20 cellular contexts compared by ENCODE assay signal in the genomic region with DNA sequence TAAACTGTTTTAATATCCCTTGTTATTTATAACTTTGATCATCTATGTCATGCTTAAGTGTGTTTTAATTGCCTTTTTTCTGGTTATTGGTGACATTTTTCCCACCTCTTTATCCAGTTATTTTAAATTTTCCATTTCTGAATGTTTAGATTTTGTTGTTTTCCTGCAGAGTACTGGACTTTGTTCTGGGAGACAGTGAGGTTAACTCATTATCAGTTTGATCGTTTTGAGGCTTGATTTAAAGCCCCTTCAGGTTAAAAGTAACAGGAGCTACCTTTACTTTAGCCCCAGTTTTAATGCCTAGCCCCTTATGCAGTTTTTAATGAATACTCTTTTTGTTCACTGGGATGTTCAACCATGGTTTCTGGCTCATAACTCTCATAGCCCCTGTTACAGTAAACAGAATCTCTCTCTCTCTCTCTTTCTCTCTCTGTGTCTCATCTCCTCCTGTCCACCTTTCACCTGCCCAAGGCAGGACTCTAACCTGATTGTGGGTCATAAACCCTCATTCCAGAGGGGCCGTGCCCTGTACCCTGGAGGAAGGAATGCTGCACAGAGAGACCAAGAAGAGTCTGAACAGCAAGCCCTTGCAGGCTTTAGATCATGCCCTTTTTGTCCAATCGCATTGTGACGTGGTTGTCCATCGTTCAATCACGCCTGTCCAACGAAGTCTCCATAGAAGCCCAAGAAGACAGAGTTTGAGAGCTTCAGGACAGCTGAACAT.
DNase-seq lines count a peak whose midpoint lies in the region; ATAC-seq and TF ChIP-seq lines count a peak whose summit lies in the region.
"Had no signal": no experiment of that assay in that cellular context is flagged by ENCODE, and none has a peak within 500 bp of the region (broad histone marks: within the 10 kb centered on the region; RNA-seq: fewer than 3 reads in every experiment).

No MANE protein-coding gene starts in this region.

- H4K20me1 ChIP-seq in hepatocyte (ENCODE audit: insufficient read depth, poor library complexity, severe bottlenecking): no peaks in the 10 kb centered on the region
- H4K20me1 ChIP-seq: BLaER1 had no signal

- H2BK5ac ChIP-seq in trophoblast cell (ENCODE audit: low read depth, low read length, poor library complexity): peak overlapping the region; percentile 76

- peak overlapping the region; percentile 20 for H4K8ac ChIP-seq in trophoblast cell (ENCODE audit: low read depth, low read length)

- 69% methylated on average over 7 of the region's 7 CpGs for WGBS in hepatocyte (ENCODE audit: low lambda C conversion rate, missing lambda C conversion rate)
- no CpG with 5 or more reads among the region's 7 CpGs for WGBS in trophoblast cell (ENCODE audit: extremely low coverage, insufficient coverage, insufficient read length)
- 79 to 81% methylated on average over 7 of the region's 7 CpGs for WGBS in tibial nerve, 2 donors

- peak overlapping the region; percentile 72 for H3K27ac ChIP-seq in hepatocyte
- peak overlapping the region; percentile 69 for H3K27ac ChIP-seq in trophoblast cell (ENCODE audit: low read depth, low read length)
- H3K27ac ChIP-seq in tibial nerve: no peak overlapping the region
- H3K27ac ChIP-seq: BLaER1 had no signal

- peak overlapping the region; percentile 9 for H3K4ac ChIP-seq in trophoblast cell (ENCODE audit: low read depth, low read length)

- ATAC-seq in GM19455 (IDR thresholded peaks at IDR 0.05; ENCODE audit: unreplicated experiment) (no peak), GM21367 (IDR thresholded peaks at IDR 0.05; ENCODE audit: unreplicated experiment) (no peak)
- ATAC-seq: HCT116 had no signal

- no TSS peak for BruUV-seq in Caco-2 (replicated peaks; lab: Mats Ljungman, UMichigan)

- H3K4me3 Mint-ChIP-seq in Caco-2 (ENCODE audit: unreplicated experiment): peak overlapping the region; percentile 49
- H3K4me3 Mint-ChIP-seq in type B pancreatic cell: no peak overlapping the region
- H3K4me3 Mint-ChIP-seq: CD14-positive monocyte; CD4-positive, alpha-beta memory T cell; HFFc6 had no signal

- H3K14ac ChIP-seq in trophoblast cell (ENCODE audit: low read length): peak overlapping the region; percentile 8

- H2BK120ac ChIP-seq in trophoblast cell (ENCODE audit: insufficient read depth, low read length, poor library complexity): peak overlapping the region; percentile 20

- H4K12ac ChIP-seq in trophoblast cell (ENCODE audit: low read depth, low read length): no peak overlapping the region

- peaks cover 12% of the 10 kb centered on the region for H3K79me1 ChIP-seq in trophoblast cell (ENCODE audit: low read length)

- peak overlapping the region; percentile 84 for H3K27ac Mint-ChIP-seq in Caco-2 (ENCODE audit: unreplicated experiment)
- peak overlapping the region; percentile 27 for H3K27ac Mint-ChIP-seq in type B pancreatic cell
- H3K27ac Mint-ChIP-seq: CD14-positive monocyte; CD4-positive, alpha-beta memory T cell; HFFc6 had no signal

- no peak overlapping the region for H2AFZ ChIP-seq in hepatocyte
- no peak overlapping the region for H2AFZ ChIP-seq in trophoblast cell (ENCODE audit: insufficient read depth, low read length, poor library complexity)

- H4K91ac ChIP-seq in trophoblast cell (ENCODE audit: low read depth, low read length): peak overlapping the region; percentile 69

- no peak overlapping the region for H2AK5ac ChIP-seq in trophoblast cell (ENCODE audit: low read length)

- no peaks in the 10 kb centered on the region for H3K9me2 ChIP-seq in hepatocyte (replicated peaks; ENCODE audit: insufficient read depth)

- H3K4me2 ChIP-seq in hepatocyte: peak overlapping the region; percentile 9
- no peak overlapping the region for H3K4me2 ChIP-seq in trophoblast cell (ENCODE audit: low read length)
- H3K4me2 ChIP-seq: BLaER1 had no signal

- H3K4me1 ChIP-seq in Caco-2 (peaks cover 41% of the 10 kb centered on the region), hepatocyte (ENCODE audit: insufficient read depth) (no peaks in the 10 kb centered on the region), trophoblast cell (ENCODE audit: control insufficient read depth in 1 of 2, insufficient read depth in 2 of 2, low read length in 2 of 2) (peaks cover 6 to 10% of the 10 kb centered on the region in 2 experiments), tibial nerve (no peaks in the 10 kb centered on the region)
- H3K4me1 ChIP-seq: BLaER1 had no signal

- peaks cover 16% of the 10 kb centered on the region for H3K9me3 ChIP-seq in Caco-2
- H3K9me3 ChIP-seq in hepatocyte (ENCODE audit: low read depth): no peaks in the 10 kb centered on the region
- H3K9me3 ChIP-seq in trophoblast cell (ENCODE audit: insufficient read depth, low read depth, low read length): no peaks in the 10 kb centered on the region
- peaks cover 0 to 22% (median 2%) of the 10 kb centered on the region in 4 donors for H3K9me3 ChIP-seq in tibial nerve
- H3K9me3 ChIP-seq: BLaER1 had no signal

- H3K9me3 Mint-ChIP-seq in Caco-2 (ENCODE audit: unreplicated experiment): peaks cover 45% of the 10 kb centered on the region
- H3K9me3 Mint-ChIP-seq in type B pancreatic cell: peaks cover 4% of the 10 kb centered on the region

- H3K36me3 Mint-ChIP-seq in Caco-2 (ENCODE audit: insufficient read depth, unreplicated experiment): peaks cover 54% of the 10 kb centered on the region
- H3K36me3 Mint-ChIP-seq in type B pancreatic cell: no peaks in the 10 kb centered on the region
- H3K36me3 Mint-ChIP-seq: CD14-positive monocyte; CD4-positive, alpha-beta memory T cell had no signal

- H3K27me3 ChIP-seq in Caco-2 (replicated peaks; ENCODE audit: control insufficient read depth, insufficient read depth, low read length): no peaks in the 10 kb centered on the region
- no peaks in the 10 kb centered on the region for H3K27me3 ChIP-seq in hepatocyte
- no peaks in the 10 kb centered on the region for H3K27me3 ChIP-seq in trophoblast cell (ENCODE audit: insufficient read depth, low read length)
- H3K27me3 ChIP-seq in tibial nerve: no peaks in the 10 kb centered on the region
- H3K27me3 ChIP-seq: BLaER1 had no signal

- H3K4me3 ChIP-seq in Caco-2 (ENCODE audit: low read depth, low read length) (no peak overlapping the region), hepatocyte (no peak overlapping the region), trophoblast cell (ENCODE audit: low read depth, low read length) (no peak overlapping the region), tibial nerve (no peak overlapping the region)
- H3K4me3 ChIP-seq: BLaER1 had no signal

- H3K27me3 Mint-ChIP-seq in Caco-2 (ENCODE audit: insufficient read depth, unreplicated experiment): no peaks in the 10 kb centered on the region
- no peaks in the 10 kb centered on the region for H3K27me3 Mint-ChIP-seq in type B pancreatic cell
- H3K27me3 Mint-ChIP-seq: CD4-positive, alpha-beta memory T cell had no signal

- CTCF ChIA-PET in Caco-2 (lab: Charles Lee): no interaction called here

- H3K9ac ChIP-seq in trophoblast cell (ENCODE audit: low read length): no peak overlapping the region
- H3K9ac ChIP-seq: BLaER1 had no signal

- TF ChIP-seq CTCF in Caco-2 (IDR thresholded peaks at IDR 0.05; ENCODE audit: insufficient read depth in 1 of 2, low read depth in 1 of 2, low read length in 1 of 2, severe bottlenecking in 1 of 2, unreplicated experiment in 1 of 2) (no peak), hepatocyte (IDR thresholded peaks at IDR 0.05; ENCODE audit: poor library complexity) (no peak), type B pancreatic cell (conservative IDR thresholded peaks at IDR 0.05) (no peak), tibial nerve (IDR thresholded peaks at IDR 0.05) (no peak)

- H2BK12ac ChIP-seq in trophoblast cell (ENCODE audit: low read length): peak overlapping the region; percentile 33

- POLR2A ChIA-PET in Caco-2 (lab: Charles Lee): no interaction called here

- DNase-seq in Caco-2 (peak; percentile 57 to 85), hepatocyte (ENCODE audit: low spot score) (no peak), trophoblast cell (no peak), type B pancreatic cell (ENCODE audit: extremely low spot score, unreplicated experiment) (no peak), tibial nerve (ENCODE audit: low spot score in 2 of 2) (no peak)
- DNase-seq: 8988T; Calu3; CD4-positive, alpha-beta memory T cell; DMS 273 treated with DMSO at 0.1 percent for 48 hours; DMS53; DND-41; EL; GOT3; H7; HFFc6 had no signal

- H3K4me1 Mint-ChIP-seq in Caco-2 (ENCODE audit: low read depth, unreplicated experiment) (peaks cover 37% of the 10 kb centered on the region), type B pancreatic cell (ENCODE audit: unreplicated experiment) (no peaks in the 10 kb centered on the region)
- H3K4me1 Mint-ChIP-seq: CD14-positive monocyte; CD4-positive, alpha-beta memory T cell had no signal

- intact Hi-C loops in Caco-2 (cut with micrococcal nuclease; ENCODE audit: unreplicated experiment): no loop called here

- no peak overlapping the region for H3K23ac ChIP-seq in trophoblast cell (ENCODE audit: low read length)

- no peak for TF ChIP-seq POLR2A in tibial nerve (IDR thresholded peaks at IDR 0.05)

- H3K18ac ChIP-seq in trophoblast cell (ENCODE audit: low read length): peak overlapping the region; percentile 16

- H3K79me2 ChIP-seq in hepatocyte (peaks cover 29% of the 10 kb centered on the region), trophoblast cell (ENCODE audit: control insufficient read depth, insufficient read depth, low read length, poor library complexity) (no peaks in the 10 kb centered on the region)

- H3K36me3 ChIP-seq in Caco-2 (ENCODE audit: control insufficient read depth, insufficient read depth, low read length): no peaks in the 10 kb centered on the region; the same call in none of the 2 replicates
- H3K36me3 ChIP-seq in hepatocyte (replicated peaks; ENCODE audit: insufficient read depth, low read depth): no peaks in the 10 kb centered on the region
- no peaks in the 10 kb centered on the region for H3K36me3 ChIP-seq in trophoblast cell (ENCODE audit: control insufficient read depth in 1 of 2, insufficient read depth in 2 of 2, low read length in 2 of 2)
- H3K36me3 ChIP-seq in tibial nerve: no peaks in the 10 kb centered on the region
- H3K36me3 ChIP-seq: BLaER1 had no signal

- TF ChIP-seq EP300 in tibial nerve (IDR thresholded peaks at IDR 0.05): no peak

Comparison
In these comparisons a context has a peak if more than half of its experiments do, and no peak if none do; other contexts are left out.
1. DNase-seq: peak in Caco-2 (2 of 2); none in hepatocyte (single experiment), trophoblast cell (0 of 2), type B pancreatic cell (single experiment) and tibial nerve (0 of 2).
2. H3K27ac ChIP-seq: peak in hepatocyte (single experiment) and trophoblast cell (single experiment); none in tibial nerve (0 of 4).